ENCODE assay signal across 12 cellular contexts in genomic region chr17:34578656-34579016, GRCh38. TPM values are rescaled to one million over a fixed set of nuclear protein-coding genes. Genes with fewer than 3 reads are reported as not detected.
DNase-seq lines count a peak whose midpoint lies in the region; ATAC-seq and TF ChIP-seq lines count a peak whose summit lies in the region.
"Had no signal": no experiment of that assay in that cellular context is flagged by ENCODE, and none has a peak within 500 bp of the region (broad histone marks: within the 10 kb centered on the region; RNA-seq: fewer than 3 reads in every experiment).

No MANE protein-coding gene starts in this region.

- POLR2A ChIA-PET in GM10248 (lab: Yijun Ruan, JAX) = no interaction called here

- no peaks in the 10 kb centered on the region for H3F3A ChIP-seq in MM.1S (ENCODE audit: insufficient read depth, low read length)

- CTCF ChIA-PET in GM10248 (lab: Yijun Ruan, JAX) = no interaction called here

- no peak overlapping the region; the same call in 1 of the 2 replicates for H2AFZ ChIP-seq in MM.1S (ENCODE audit: low read length)

- H3K9me2 ChIP-seq in MM.1S (replicated peaks; ENCODE audit: insufficient read depth, low read length) = no peaks in the 10 kb centered on the region

- no peaks in the 10 kb centered on the region for H4K20me1 ChIP-seq in MM.1S (ENCODE audit: insufficient read depth, low read length)

- TF ChIP-seq CTCF in MM.1S (IDR thresholded peaks at IDR 0.05; ENCODE audit: low read length) = no peak
- no peak for TF ChIP-seq CTCF in gastrocnemius medialis (IDR thresholded peaks at IDR 0.05 in 4 of 5, conservative IDR thresholded peaks at IDR 0.05 in 1 of 5)
- no peak for TF ChIP-seq CTCF in GM10248 (IDR thresholded peaks at IDR 0.05; ENCODE audit: control extremely low read depth, extremely low read depth, low read depth, missing control alignments)

- H3K27ac ChIP-seq in MM.1S (ENCODE audit: low read length) (no peak overlapping the region), gastrocnemius medialis (no peak overlapping the region)
- H3K27ac ChIP-seq: neutrophil, SK-N-MC had no signal

- in situ Hi-C loops in gastrocnemius medialis (cut with MboI; ENCODE audit: low sequenced_read_pairs in 4 of 4) = loop anchor here in 1 of 4 donors (25.0 kb wide), 1 partner anchor 159 kb away; no protein-coding TSS in a partner anchor

- intact Hi-C loops in gastrocnemius medialis (cut with DNase I; ENCODE audit: low total_unique reads) = no loop called here

- no peak for TF ChIP-seq POLR2A in gastrocnemius medialis (IDR thresholded peaks at IDR 0.05)

- DNase-seq in MM.1S (no peak), gastrocnemius medialis (no peak), GM10248 (ENCODE audit: extremely low spot score) (no peak), hepatic stellate cell (ENCODE audit: low spot score) (no peak)
- DNase-seq: foreskin melanocyte, GDM1 had no signal

- H3K9ac ChIP-seq in ES-I3 (ENCODE audit: low read depth, low read length) = peak overlapping the region; percentile 64; the same call in 1 of the 2 replicates
- no peak overlapping the region for H3K9ac ChIP-seq in MM.1S (ENCODE audit: low read length)
- no peak overlapping the region for H3K9ac ChIP-seq in iPS-15b (ENCODE audit: low read depth, low read length)

- peak overlapping the region; percentile 86; the same call in 1 of the 2 replicates for H3K4me2 ChIP-seq in MM.1S (ENCODE audit: low read depth, low read length)

- H3K4me1 ChIP-seq in ES-I3 (ENCODE audit: insufficient read depth, low read length) (peaks cover 18% of the 10 kb centered on the region), MM.1S (ENCODE audit: low read length) (no peaks in the 10 kb centered on the region), iPS-15b (ENCODE audit: control insufficient read depth, insufficient read depth, low read length) (peaks cover 15% of the 10 kb centered on the region), gastrocnemius medialis (peaks cover 19 to 28% of the 10 kb centered on the region in 2 donors)

- peaks cover 77% of the 10 kb centered on the region for H3K27me3 ChIP-seq in MM.1S (replicated peaks; ENCODE audit: insufficient read depth, low read length)
- H3K27me3 ChIP-seq in iPS-15b (ENCODE audit: control insufficient read depth, insufficient read depth, low read length) = peaks cover 98% of the 10 kb centered on the region
- peaks cover 62 to 72% (median 69%) of the 10 kb centered on the region in 3 donors for H3K27me3 ChIP-seq in gastrocnemius medialis

- ATAC-seq in gastrocnemius medialis (no peak), HG03439 (IDR thresholded peaks at IDR 0.05; ENCODE audit: unreplicated experiment) (no peak)
- ATAC-seq: HepG2 had no signal

- H3K4me3 ChIP-seq in MM.1S (ENCODE audit: low read length) = peak overlapping the region; percentile 59; the same call in 1 of the 2 replicates
- peak overlapping the region; percentile 63 for H3K4me3 ChIP-seq in iPS-15b (ENCODE audit: low read depth, low read length)
- H3K4me3 ChIP-seq in gastrocnemius medialis = peak overlapping the region; percentile 57 to 76 (median 61)

- H3K9me3 ChIP-seq in ES-I3 (ENCODE audit: control insufficient read depth, insufficient read depth, low read length) (no peaks in the 10 kb centered on the region; the same call in 1 of the 2 replicates), MM.1S (replicated peaks; ENCODE audit: insufficient read depth, low read length) (no peaks in the 10 kb centered on the region), iPS-15b (ENCODE audit: control insufficient read depth, insufficient read depth, low read length) (no peaks in the 10 kb centered on the region), gastrocnemius medialis (no peaks in the 10 kb centered on the region)
- H3K9me3 ChIP-seq: neutrophil had no signal

- no peaks in the 10 kb centered on the region for H3K79me2 ChIP-seq in MM.1S (ENCODE audit: low read length)

- H3K36me3 ChIP-seq in ES-I3 (ENCODE audit: insufficient read depth, low read length) (no peaks in the 10 kb centered on the region), MM.1S (replicated peaks; ENCODE audit: insufficient read depth, low read length) (no peaks in the 10 kb centered on the region), iPS-15b (ENCODE audit: control insufficient read depth, insufficient read depth, low read length) (no peaks in the 10 kb centered on the region), gastrocnemius medialis (no peaks in the 10 kb centered on the region)
- H3K36me3 ChIP-seq: neutrophil had no signal

RNA-seq across cellular contexts. Expression of gene TMEM132E, which starts 0.7 kb away (rescaled TPM):
- not detected for total RNA-seq in gastrocnemius medialis
- total RNA-seq: HepG2 had no signal
